8 cellular contexts compared by ENCODE assay signal in genomic region chr13:80048802-80049201, GRCh38.
DNase-seq lines count a peak whose midpoint lies in the region; ATAC-seq and TF ChIP-seq lines count a peak whose summit lies in the region.

No MANE protein-coding gene starts in this region.

- H3K9ac ChIP-seq in OCI-LY3 (ENCODE audit: low read length): no peak overlapping the region

- TF ChIP-seq EP300 in tibial nerve (IDR thresholded peaks at IDR 0.05): peak; percentile 64 to 85

- peak in 12 of 14 donors; percentile 6 to 84 (median 54) for DNase-seq in C1 segment of cervical spinal cord (lab: John Stamatoyannopoulos, UW)
- DNase-seq in activated T-cell treated with anti-CD3 and anti-CD28 coated beads, Interleukin-2, amount 50 U/mL, for 24 hours: peak; percentile 71
- DNase-seq in foreskin fibroblast: peak; percentile 98 to 99
- peak; percentile 63 for DNase-seq in omental fat pad (ENCODE audit: low spot score)
- peak; percentile 70 to 87 for DNase-seq in tibial nerve (ENCODE audit: low spot score in 2 of 2)

- H3K9me3 ChIP-seq in OCI-LY3 (ENCODE audit: insufficient read depth, low read length) (no peaks in the 10 kb centered on the region), tibial nerve (no peaks in the 10 kb centered on the region)

- TF ChIP-seq POLR2A in tibial nerve (IDR thresholded peaks at IDR 0.05): no peak

- H3K27ac Mint-ChIP-seq in activated T-cell treated with anti-CD3 and anti-CD28 coated beads, Interleukin-2, amount 50 U/mL, for 24 hours: peak overlapping the region; percentile 48

- H3K4me1 Mint-ChIP-seq in activated T-cell treated with anti-CD3 and anti-CD28 coated beads, Interleukin-2, amount 50 U/mL, for 24 hours (ENCODE audit: low read depth): peaks cover 21% of the 10 kb centered on the region

- H3K79me2 ChIP-seq in OCI-LY3 (ENCODE audit: low read length): no peaks in the 10 kb centered on the region

- H3K27ac ChIP-seq in OCI-LY3 (ENCODE audit: low read length) (no peak overlapping the region), tibial nerve (peak overlapping the region in 2 of 4 donors; percentile 42 to 67)

- 7 to 10% methylated on average over 7 of the region's 7 CpGs for WGBS in tibial nerve, 2 donors

- H3K27me3 ChIP-seq in OCI-LY3 (ENCODE audit: low read depth, low read length): peaks cover 30% of the 10 kb centered on the region
- no peaks in the 10 kb centered on the region for H3K27me3 ChIP-seq in tibial nerve

- H2AFZ ChIP-seq in OCI-LY3 (ENCODE audit: low read depth, low read length): no peak overlapping the region

- no peaks in the 10 kb centered on the region for H3K27me3 Mint-ChIP-seq in activated T-cell treated with anti-CD3 and anti-CD28 coated beads, Interleukin-2, amount 50 U/mL, for 24 hours

- TF ChIP-seq CTCF in OCI-LY3 (IDR thresholded peaks at IDR 0.05; ENCODE audit: low read depth, low read length) (no peak), foreskin fibroblast (IDR thresholded peaks at IDR 0.05; ENCODE audit: low read depth, low read length) (no peak), omental fat pad (IDR thresholded peaks at IDR 0.05) (no peak), tibial nerve (IDR thresholded peaks at IDR 0.05) (no peak)

- peaks cover 6% of the 10 kb centered on the region for H3K9me3 Mint-ChIP-seq in activated T-cell treated with anti-CD3 and anti-CD28 coated beads, Interleukin-2, amount 50 U/mL, for 24 hours

- no peaks in the 10 kb centered on the region for H4K20me1 ChIP-seq in OCI-LY3 (ENCODE audit: insufficient read depth, low read length)

- H3K36me3 Mint-ChIP-seq in activated T-cell treated with anti-CD3 and anti-CD28 coated beads, Interleukin-2, amount 50 U/mL, for 24 hours (ENCODE audit: low read depth): no peaks in the 10 kb centered on the region

- peak overlapping the region; percentile 54 for H3K4me3 ChIP-seq in OCI-LY3 (ENCODE audit: low read length)
- no peak overlapping the region for H3K4me3 ChIP-seq in foreskin fibroblast (ENCODE audit: low read depth in 1 of 2, low read length in 2 of 2)
- no peak overlapping the region for H3K4me3 ChIP-seq in tibial nerve

- H3K4me1 ChIP-seq in OCI-LY3 (ENCODE audit: low read length): peaks cover 20% of the 10 kb centered on the region
- H3K4me1 ChIP-seq in tibial nerve: peaks cover 0 to 26% (median 11%) of the 10 kb centered on the region in 4 donors

- H3K4me2 ChIP-seq in OCI-LY3 (ENCODE audit: low read length): peak overlapping the region; percentile 71

- no peaks in the 10 kb centered on the region for H3K36me3 ChIP-seq in OCI-LY3 (replicated peaks; ENCODE audit: low read depth, low read length)
- no peaks in the 10 kb centered on the region for H3K36me3 ChIP-seq in tibial nerve

- no peak overlapping the region for H3K4me3 Mint-ChIP-seq in activated T-cell treated with anti-CD3 and anti-CD28 coated beads, Interleukin-2, amount 50 U/mL, for 24 hours

- ATAC-seq in GM19324 (IDR thresholded peaks at IDR 0.05; ENCODE audit: low FRiP score, unreplicated experiment) (peak; percentile 96), HG03280 (IDR thresholded peaks at IDR 0.05; ENCODE audit: unreplicated experiment) (peak; percentile 97), omental fat pad (ENCODE audit: low FRiP score) (peak; percentile 99)
